In genomic region chr21:36502365-36502764, GRCh38 we compare ENCODE assay signal across 39 cellular contexts. TPM values are rescaled to one million over a fixed set of nuclear protein-coding genes. Genes with fewer than 3 reads are reported as not detected.
"Had no signal": no experiment of that assay in that cellular context is flagged by ENCODE, and none has a peak within 500 bp of the region (broad histone marks: within the 10 kb centered on the region; RNA-seq: fewer than 3 reads in every experiment).

No MANE protein-coding gene starts in this region.

- H3K27me3 ChIP-seq: MG63 had no signal

- H3K9me3 ChIP-seq: MG63 had no signal

- H3K36me3 ChIP-seq: MG63 had no signal

- DNase-seq: Karpas-422, Kasumi-1, MG63, MM.1S, MV-4-11, NCI-H1048, NCI-H1092, NCI-H1092 treated with DMSO at 0.1 percent for 48 hours, NCI-H1105, NCI-H1105 treated with DMSO at 0.1 percent for 48 hours, NCI-H1417, NCI-H1417 treated with DMSO at 0.1 percent for 48 hours, NCI-H1436, NCI-H1436 treated with DMSO at 0.1 percent for 48 hours, NCI-H146, NCI-H1694, NCI-H1694 treated with DMSO at 0.1 percent for 48 hours, NCI-H187, NCI-H187 treated with DMSO at 0.1 percent for 48 hours, NCI-H1930, NCI-H2029, NCI-H2029 treated with DMSO at 0.1 percent for 48 hours, NCI-H2081, NCI-H2081 treated with DMSO at 0.1 percent for 48 hours, NCI-H2107, NCI-H2171, NCI-H2171 treated with DMSO at 0.1 percent for 48 hours, NCI-H2227 treated with DMSO at 0.1 percent for 48 hours, NCI-H226, NCI-H345, NCI-H446, NCI-H446 treated with DMSO at 0.1 percent for 48 hours, NCI-H510A, NCI-H510A treated with DMSO at 0.1 percent for 48 hours, NCI-H524 had no signal

- H3K4me3 ChIP-seq: MG63 had no signal

RNA-seq across cellular contexts. Expression of gene CLDN14, which starts 22.4 kb away (rescaled TPM):
- total RNA-seq: LHCN-M2, M059J, MCF 10A, NCI-H460 had no signal
